Comparison of ENCODE assay signal across 17 cellular contexts in the genomic region with DNA sequence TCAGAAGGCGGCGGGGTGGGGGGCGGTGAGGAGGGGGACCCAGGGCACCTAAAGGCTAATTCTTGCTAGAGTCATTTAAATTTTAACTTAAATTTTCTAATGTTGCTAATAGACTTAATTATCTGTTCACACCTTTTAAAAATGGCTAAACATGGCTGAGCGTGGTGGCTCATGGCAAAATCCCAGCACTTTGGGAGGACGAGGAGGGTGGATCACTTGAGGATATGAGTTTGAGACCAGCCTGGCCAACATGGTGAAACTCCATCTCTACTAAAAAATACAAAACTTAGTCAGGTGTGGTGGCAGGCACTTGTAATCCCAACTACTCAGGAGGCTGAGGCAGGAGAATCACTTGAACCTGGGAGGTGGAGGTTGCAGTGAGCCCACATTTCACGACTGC. TPM values are rescaled to one million over a fixed set of nuclear protein-coding genes. Genes with fewer than 3 reads are reported as not detected.
"Had no signal": no experiment of that assay in that cellular context is flagged by ENCODE, and none has a peak within 500 bp of the region (broad histone marks: within the 10 kb centered on the region; RNA-seq: fewer than 3 reads in every experiment).

No MANE protein-coding gene starts in this region.

RNA-seq across cellular contexts. Expression of gene ABO, which starts 23.8 kb away (rescaled TPM):
- total RNA-seq: endothelial cell of umbilical vein; fibroblast of villous mesenchyme; naive thymus-derived CD8-positive, alpha-beta T cell; osteocyte had no signal
- polyA plus RNA-seq: endothelial cell of umbilical vein; naive thymus-derived CD8-positive, alpha-beta T cell; neural cell had no signal

RNA-seq across cellular contexts. Expression of gene OBP2B, which starts 42.2 kb away (rescaled TPM):
- total RNA-seq: cerebellum; dermis microvascular lymphatic vessel endothelial cell; endodermal cell; endothelial cell of umbilical vein; esophagus mucosa; fibroblast of villous mesenchyme; gastrocnemius medialis; left ventricle myocardium inferior; lung microvascular endothelial cell; naive thymus-derived CD8-positive, alpha-beta T cell; osteocyte; posterior vena cava; right atrium auricular region; sigmoid colon; uterus had no signal
- polyA plus RNA-seq: endothelial cell of umbilical vein; heart right ventricle; naive thymus-derived CD8-positive, alpha-beta T cell; neural cell; sigmoid colon had no signal
